26 cellular contexts compared by ENCODE assay signal in the genomic region with DNA sequence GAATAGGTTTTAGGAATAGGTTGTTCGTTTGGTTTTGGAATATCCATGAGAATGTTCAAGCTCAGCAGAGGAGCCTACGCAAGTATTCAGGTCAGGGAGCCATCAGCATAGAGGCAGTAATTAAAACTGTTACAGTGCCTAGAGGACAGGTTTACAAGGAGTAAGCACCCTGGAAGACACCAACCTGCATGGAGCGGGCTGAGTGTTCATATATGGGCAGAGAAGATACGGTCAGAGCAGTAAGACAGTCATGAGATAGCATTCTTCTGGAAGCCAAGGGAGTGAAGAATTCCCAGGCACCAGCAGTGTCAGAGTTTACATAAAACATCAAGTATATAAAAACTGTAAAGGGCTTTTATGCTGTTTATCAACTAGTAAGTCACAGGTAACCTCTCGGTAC.
DNase-seq lines count a peak whose midpoint lies in the region; ATAC-seq, FAIRE-seq and TF ChIP-seq lines count a peak whose summit lies in the region.
"Had no signal": no experiment of that assay in that cellular context is flagged by ENCODE, and none has a peak within 500 bp of the region (broad histone marks: within the 10 kb centered on the region; RNA-seq: fewer than 3 reads in every experiment).

No MANE protein-coding gene starts in this region.

- H3K4me3 ChIP-seq in GM23338 (no peak overlapping the region), Karpas-422 (ENCODE audit: low read length) (no peak overlapping the region), astrocyte (ENCODE audit: insufficient read depth, low read depth, low read length) (no peak overlapping the region)
- H3K4me3 ChIP-seq: A549; BLaER1 treated with 17β-estradiol and CSF1 and Interleukin-3, amounts not matched to agents 10 nM and 100 nM; GM23248 had no signal

- peaks cover 3% of the 10 kb centered on the region for H3K27me3 Mint-ChIP-seq in GM23338 (ENCODE audit: insufficient read depth, low read depth, poor library complexity)
- H3K27me3 Mint-ChIP-seq in astrocyte (ENCODE audit: low read depth, unreplicated experiment): no peaks in the 10 kb centered on the region
- peaks cover 2% of the 10 kb centered on the region for H3K27me3 Mint-ChIP-seq in glutamatergic neuron (ENCODE audit: unreplicated experiment)
- H3K27me3 Mint-ChIP-seq: CD4-positive, alpha-beta T cell; CD8-positive, alpha-beta memory T cell had no signal

- H3K27me3 ChIP-seq in GM23338 (ENCODE audit: insufficient read depth) (no peaks in the 10 kb centered on the region), Karpas-422 (ENCODE audit: low read length) (no peaks in the 10 kb centered on the region), astrocyte (ENCODE audit: insufficient read depth, low read length) (no peaks in the 10 kb centered on the region)
- H3K27me3 ChIP-seq: BE2C; BLaER1 treated with 17β-estradiol and CSF1 and Interleukin-3, amounts not matched to agents 10 nM and 100 nM had no signal

- H3K4me1 ChIP-seq in GM23338 (ENCODE audit: insufficient read depth) (peaks cover 36% of the 10 kb centered on the region), Karpas-422 (ENCODE audit: low read length) (peaks cover 96% of the 10 kb centered on the region), astrocyte (ENCODE audit: insufficient read depth, low read length) (peaks cover 18% of the 10 kb centered on the region)
- H3K4me1 ChIP-seq: A549 had no signal

- H3K9me3 Mint-ChIP-seq in GM23338 (no peaks in the 10 kb centered on the region), astrocyte (ENCODE audit: unreplicated experiment) (peaks cover 4% of the 10 kb centered on the region), glutamatergic neuron (ENCODE audit: unreplicated experiment) (peaks cover 6% of the 10 kb centered on the region)
- H3K9me3 Mint-ChIP-seq: CD4-positive, alpha-beta T cell; CD8-positive, alpha-beta memory T cell; H9; HFFc6 had no signal

- H3K79me2 ChIP-seq in GM23338 (replicated peaks; ENCODE audit: insufficient read depth) (peaks cover 14% of the 10 kb centered on the region; the same call in 1 of the 2 replicates), Karpas-422 (ENCODE audit: low read length) (peaks cover 76% of the 10 kb centered on the region), astrocyte (ENCODE audit: insufficient read depth, low read length) (peaks cover 12% of the 10 kb centered on the region)

- ATAC-seq in GM23338: peak; percentile 21; the same call in 1 of the 3 replicates
- no peak for ATAC-seq in GM19395 (IDR thresholded peaks at IDR 0.05; ENCODE audit: unreplicated experiment)
- ATAC-seq in HG03159 (IDR thresholded peaks at IDR 0.05; ENCODE audit: unreplicated experiment): no peak
- no peak for ATAC-seq in HG02884 (IDR thresholded peaks at IDR 0.05; ENCODE audit: unreplicated experiment)
- ATAC-seq: A549 had no signal

- H3K36me3 ChIP-seq in GM23338 (ENCODE audit: insufficient read depth) (no peaks in the 10 kb centered on the region), Karpas-422 (ENCODE audit: insufficient read depth, low read length) (peaks cover 27% of the 10 kb centered on the region), astrocyte (ENCODE audit: insufficient read depth, low read length) (peaks cover 8% of the 10 kb centered on the region)

- no peak for FAIRE-seq in astrocyte (lab: Jason Lieb, UNC)
- FAIRE-seq: A549, D721Med, GM12891 had no signal

- no peaks in the 10 kb centered on the region for H3F3A ChIP-seq in GM23338 (replicated peaks; ENCODE audit: low read depth)

- H3K4me2 ChIP-seq in GM23338 (no peak overlapping the region), Karpas-422 (ENCODE audit: low read depth, low read length, poor library complexity, severe bottlenecking) (no peak overlapping the region), astrocyte (ENCODE audit: low read length) (no peak overlapping the region)
- H3K4me2 ChIP-seq: A549 had no signal

- H3K27ac ChIP-seq in GM23338 (ENCODE audit: low read depth): no peak overlapping the region
- H3K27ac ChIP-seq in Karpas-422 (ENCODE audit: low read length): peak overlapping the region; percentile 87; the same call in 1 of the 2 replicates
- H3K27ac ChIP-seq in astrocyte (ENCODE audit: low read depth, low read length): no peak overlapping the region
- H3K27ac ChIP-seq: A549; BLaER1 treated with 17β-estradiol and CSF1 and Interleukin-3, amounts not matched to agents 10 nM and 100 nM; GM23248 had no signal

- H3K9me3 ChIP-seq in Karpas-422 (ENCODE audit: low read length): no peaks in the 10 kb centered on the region
- peaks cover 4% of the 10 kb centered on the region for H3K9me3 ChIP-seq in astrocyte (ENCODE audit: insufficient read depth, low read depth, low read length)
- H3K9me3 ChIP-seq: A549, BE2C had no signal

- H3K27ac Mint-ChIP-seq in GM23338 (0 out of 2 replicates have a peak overlapping the region, but pooled peaks have one; percentile 6), astrocyte (ENCODE audit: unreplicated experiment) (no peak overlapping the region), glutamatergic neuron (ENCODE audit: unreplicated experiment) (no peak overlapping the region)
- H3K27ac Mint-ChIP-seq: CD4-positive, alpha-beta T cell; H9; HFFc6 had no signal

- H3K36me3 Mint-ChIP-seq in GM23338 (ENCODE audit: low read depth) (peaks cover 22% of the 10 kb centered on the region), astrocyte (ENCODE audit: low read depth, unreplicated experiment) (peaks cover 34% of the 10 kb centered on the region), glutamatergic neuron (ENCODE audit: unreplicated experiment) (peaks cover 17% of the 10 kb centered on the region)

- no peak for TF ChIP-seq CTCF in GM23338 (conservative IDR thresholded peaks at IDR 0.05; ENCODE audit: low read depth in 2 of 2)
- TF ChIP-seq CTCF in astrocyte (IDR thresholded peaks at IDR 0.05; ENCODE audit: insufficient read depth, low read depth, low read length): no peak
- no peak for TF ChIP-seq CTCF in glutamatergic neuron (IDR thresholded peaks at IDR 0.05; ENCODE audit: partially characterized antibody, unreplicated experiment)

- H4K20me1 ChIP-seq in GM23338 (replicated peaks; ENCODE audit: insufficient read depth): peaks cover 18% of the 10 kb centered on the region
- H4K20me1 ChIP-seq in Karpas-422 (ENCODE audit: insufficient read depth, low read depth, low read length): no peaks in the 10 kb centered on the region
- H4K20me1 ChIP-seq in astrocyte (ENCODE audit: insufficient read depth, low read length): peaks cover 80% of the 10 kb centered on the region

- H3K4me1 Mint-ChIP-seq in GM23338: peaks cover 42% of the 10 kb centered on the region
- H3K4me1 Mint-ChIP-seq in astrocyte (ENCODE audit: low read depth, unreplicated experiment): peaks cover 42% of the 10 kb centered on the region
- H3K4me1 Mint-ChIP-seq in glutamatergic neuron (ENCODE audit: low read depth, unreplicated experiment): peaks cover 29% of the 10 kb centered on the region
- H3K4me1 Mint-ChIP-seq: CD14-positive monocyte had no signal

- no peaks in the 10 kb centered on the region for H3K9me2 ChIP-seq in GM23338 (ENCODE audit: insufficient read depth)
- H3K9me2 ChIP-seq in Karpas-422 (replicated peaks; ENCODE audit: insufficient read depth, low read length): no peaks in the 10 kb centered on the region

- DNase-seq in GM23338 (ENCODE audit: low spot score) (no peak), Karpas-422 (no peak), astrocyte (ENCODE audit: low read depth) (no peak), glutamatergic neuron (no peak), NCI-H2196 treated with DMSO at 0.1 percent for 48 hours (lab: John Stamatoyannopoulos, UW; ENCODE audit: unreplicated experiment) (no peak)
- DNase-seq: 8988T; ACHN; AML-193; BE2C; CD4-positive, alpha-beta T cell; CD8-positive, alpha-beta memory T cell; DMS 273 treated with DMSO at 0.1 percent for 48 hours; DMS79; EL; GDM1; GM23248; H9; HFFc6 had no signal

- H3K9ac ChIP-seq in Karpas-422 (ENCODE audit: low read length) (no peak overlapping the region), astrocyte (ENCODE audit: low read length) (no peak overlapping the region)
- H3K9ac ChIP-seq: BLaER1 treated with 17β-estradiol and CSF1 and Interleukin-3, amounts not matched to agents 10 nM and 100 nM; GM23248 had no signal

- no peak overlapping the region for H2AFZ ChIP-seq in GM23338
- no peak overlapping the region for H2AFZ ChIP-seq in Karpas-422 (ENCODE audit: low read length)
- no peak overlapping the region for H2AFZ ChIP-seq in astrocyte (ENCODE audit: low read depth, low read length)
- H2AFZ ChIP-seq: GM23248 had no signal

- H3K4me3 Mint-ChIP-seq in GM23338 (no peak overlapping the region), astrocyte (ENCODE audit: unreplicated experiment) (peak overlapping the region; percentile 10), glutamatergic neuron (ENCODE audit: unreplicated experiment) (peak overlapping the region; percentile 17)
- H3K4me3 Mint-ChIP-seq: CD14-positive monocyte; CD4-positive, alpha-beta T cell; CD8-positive, alpha-beta memory T cell; H9; HFFc6 had no signal
